In genomic region chr1:3928622-3929021, GRCh38 we compare ENCODE assay signal across 1 cellular context.
TF ChIP-seq lines count a peak whose summit lies in the region.

No MANE protein-coding gene starts in this region.

TF ChIP-seq in K562, 482 proteins besides CTCF, POLR2A, EP300 and RAD21 (continued from another document):
- TF ChIP-seq HNRNPK (IDR thresholded peaks at IDR 0.05; ENCODE audit: low read depth, low read length, poor library complexity, severe bottlenecking): no peak
- TF ChIP-seq CXXC5 (CRISPR knock-in tag; IDR thresholded peaks at IDR 0.05): no peak
- no peak for TF ChIP-seq ZNF316 (IDR thresholded peaks at IDR 0.05)
- no peak for TF ChIP-seq ZC3H11A (IDR thresholded peaks at IDR 0.05; ENCODE audit: low read depth, low read length)
- no peak for TF ChIP-seq NCOA1 (IDR thresholded peaks at IDR 0.05; ENCODE audit: low read depth)
- no peak for TF ChIP-seq FOXA3 (CRISPR knock-in tag; conservative IDR thresholded peaks at IDR 0.05 in 1 of 2, IDR thresholded peaks at IDR 0.05 in 1 of 2)
- no peak for TF ChIP-seq MLLT1 (IDR thresholded peaks at IDR 0.05)
- TF ChIP-seq ETV5 (CRISPR knock-in tag; IDR thresholded peaks at IDR 0.05; ENCODE audit: low read depth): no peak
